11 cellular contexts compared by ENCODE assay signal in genomic region chr10:44925224-44925623, GRCh38. TPM values are rescaled to one million over a fixed set of nuclear protein-coding genes. Genes with fewer than 3 reads are reported as not detected.
DNase-seq lines count a peak whose midpoint lies in the region; ATAC-seq, FAIRE-seq and TF ChIP-seq lines count a peak whose summit lies in the region.
"Had no signal": no experiment of that assay in that cellular context is flagged by ENCODE, and none has a peak within 500 bp of the region (broad histone marks: within the 10 kb centered on the region; RNA-seq: fewer than 3 reads in every experiment).

No MANE protein-coding gene starts in this region.

- no peak overlapping the region for H3K27ac Mint-ChIP-seq in activated T-helper 17 cell treated with anti-CD3 and anti-CD28 coated beads, Interleukin-2, amount 50 U/mL, for 72 hours
- no peak overlapping the region for H3K27ac Mint-ChIP-seq in naive thymus-derived CD4-positive, alpha-beta T cell
- H3K27ac Mint-ChIP-seq: stimulated activated effector memory CD8-positive, alpha-beta T cell treated with anti-CD3 and anti-CD28 coated beads, Interleukin-12 subunit alpha, Interleukin-12 subunit beta, amount 100 ng/mL, for 72 hours had no signal

- no peaks in the 10 kb centered on the region for H3K9me3 Mint-ChIP-seq in activated T-helper 17 cell treated with anti-CD3 and anti-CD28 coated beads, Interleukin-2, amount 50 U/mL, for 72 hours
- H3K9me3 Mint-ChIP-seq in naive thymus-derived CD4-positive, alpha-beta T cell, result no peaks in the 10 kb centered on the region
- H3K9me3 Mint-ChIP-seq: stimulated activated effector memory CD8-positive, alpha-beta T cell treated with anti-CD3 and anti-CD28 coated beads, Interleukin-12 subunit alpha, Interleukin-12 subunit beta, amount 100 ng/mL, for 72 hours had no signal

- H3K9me3 ChIP-seq in naive thymus-derived CD4-positive, alpha-beta T cell (ENCODE audit: control insufficient read depth in 2 of 3, low read length in 3 of 3), result no peaks in the 10 kb centered on the region

- H3K4me3 ChIP-seq in naive thymus-derived CD4-positive, alpha-beta T cell (ENCODE audit: low read length), result no peak overlapping the region

- POLR2A ChIA-PET in naive thymus-derived CD4-positive, alpha-beta T cell (lab: Charles Lee), result no interaction called here

- H3K27me3 Mint-ChIP-seq in activated T-helper 17 cell treated with anti-CD3 and anti-CD28 coated beads, Interleukin-2, amount 50 U/mL, for 72 hours, result peaks cover 4% of the 10 kb centered on the region
- peaks cover 0 to 5% (median 0%) of the 10 kb centered on the region in 5 donors for H3K27me3 Mint-ChIP-seq in naive thymus-derived CD4-positive, alpha-beta T cell

- H3K4me1 ChIP-seq in naive thymus-derived CD4-positive, alpha-beta T cell (ENCODE audit: control insufficient read depth in 2 of 2, insufficient read depth in 2 of 2, low read length in 2 of 2), result no peaks in the 10 kb centered on the region

- H3K36me3 Mint-ChIP-seq in activated T-helper 17 cell treated with anti-CD3 and anti-CD28 coated beads, Interleukin-2, amount 50 U/mL, for 72 hours (ENCODE audit: low read depth), result no peaks in the 10 kb centered on the region
- no peaks in the 10 kb centered on the region for H3K36me3 Mint-ChIP-seq in naive thymus-derived CD4-positive, alpha-beta T cell
- H3K36me3 Mint-ChIP-seq: stimulated activated effector memory CD8-positive, alpha-beta T cell treated with anti-CD3 and anti-CD28 coated beads, Interleukin-12 subunit alpha, Interleukin-12 subunit beta, amount 100 ng/mL, for 72 hours had no signal

- 0 out of 2 replicates have a peak, but pooled peaks have one; percentile 7 for TF ChIP-seq CTCF in LNCAP (IDR thresholded peaks at IDR 0.05)

- no peak overlapping the region for H3K4me3 Mint-ChIP-seq in activated T-helper 17 cell treated with anti-CD3 and anti-CD28 coated beads, Interleukin-2, amount 50 U/mL, for 72 hours
- H3K4me3 Mint-ChIP-seq in naive thymus-derived CD4-positive, alpha-beta T cell, result no peak overlapping the region
- H3K4me3 Mint-ChIP-seq: stimulated activated effector memory CD8-positive, alpha-beta T cell treated with anti-CD3 and anti-CD28 coated beads, Interleukin-12 subunit alpha, Interleukin-12 subunit beta, amount 100 ng/mL, for 72 hours had no signal

- FAIRE-seq in RCC 7860 (lab: Jason Lieb, UNC), result no peak

- H3K27ac ChIP-seq in naive thymus-derived CD4-positive, alpha-beta T cell (ENCODE audit: low read depth, low read length), result no peak overlapping the region

- DNase-seq in NCI-H345 treated with DMSO at 0.1 percent for 48 hours (lab: John Stamatoyannopoulos, UW; ENCODE audit: unreplicated experiment) (peak; percentile 0), NCI-H345 (lab: John Stamatoyannopoulos, UW) (no peak), RCC 7860 (ENCODE audit: low spot score) (no peak)
- DNase-seq in naive thymus-derived CD4-positive, alpha-beta T cell, result peak in 3 of 9 donors; percentile 16 to 29 (median 20)
- DNase-seq in NK-92 treated with Interleukin-12 subunit alpha and Interleukin-12 subunit beta, amount 100 ng/mL, for 24 hours (lab: John Stamatoyannopoulos, UW), result no peak
- DNase-seq: C1 segment of cervical spinal cord, Right ventricle myocardium superior had no signal

- H3K4me1 Mint-ChIP-seq in activated T-helper 17 cell treated with anti-CD3 and anti-CD28 coated beads, Interleukin-2, amount 50 U/mL, for 72 hours, result no peaks in the 10 kb centered on the region
- H3K4me1 Mint-ChIP-seq in naive thymus-derived CD4-positive, alpha-beta T cell, result no peaks in the 10 kb centered on the region
- H3K4me1 Mint-ChIP-seq: stimulated activated effector memory CD8-positive, alpha-beta T cell treated with anti-CD3 and anti-CD28 coated beads, Interleukin-12 subunit alpha, Interleukin-12 subunit beta, amount 100 ng/mL, for 72 hours had no signal

- CTCF ChIA-PET in naive thymus-derived CD4-positive, alpha-beta T cell (lab: Charles Lee), result interaction anchor here (0.5 to 1.7 kb wide), 4 partner anchors 9 to 67 kb away, joined by 3 to 6 read pairs (median 4); no protein-coding TSS in a partner anchor

- intact Hi-C loops in naive thymus-derived CD4-positive, alpha-beta T cell (cut with micrococcal nuclease), result loop anchor here in 1 of 2 donors (1.0 kb wide), 1 partner anchor 60 kb away; no protein-coding TSS in a partner anchor

- peak; percentile 44 for ATAC-seq in activated T-helper 17 cell treated with anti-CD3 and anti-CD28 coated beads, Interleukin-2, amount 50 U/mL, for 72 hours (replicated peaks)
- peak; percentile 47 for ATAC-seq in naive thymus-derived CD4-positive, alpha-beta T cell
- ATAC-seq in HG03378 (IDR thresholded peaks at IDR 0.05; ENCODE audit: unreplicated experiment), result no peak
- ATAC-seq: stimulated activated effector memory CD8-positive, alpha-beta T cell treated with anti-CD3 and anti-CD28 coated beads, Interleukin-12 subunit alpha, Interleukin-12 subunit beta, amount 100 ng/mL, for 72 hours had no signal

- H3K27me3 ChIP-seq in naive thymus-derived CD4-positive, alpha-beta T cell (ENCODE audit: control insufficient read depth in 2 of 2, insufficient read depth in 2 of 2, low read length in 2 of 2), result no peaks in the 10 kb centered on the region

- no peaks in the 10 kb centered on the region for H3K36me3 ChIP-seq in naive thymus-derived CD4-positive, alpha-beta T cell (ENCODE audit: control insufficient read depth in 2 of 3, insufficient read depth in 3 of 3, low read length in 3 of 3)

RNA-seq across cellular contexts. Expression of gene TMEM72, which starts 14.1 kb away (rescaled TPM):
- total RNA-seq in activated T-helper 17 cell treated with anti-CD3 and anti-CD28 coated beads, Interleukin-2, amount 50 U/mL, for 72 hours, result not detected
- not detected for total RNA-seq in naive thymus-derived CD4-positive, alpha-beta T cell
- polyA plus RNA-seq in naive thymus-derived CD4-positive, alpha-beta T cell, result not detected
- total RNA-seq: Right ventricle myocardium superior had no signal

RNA-seq across cellular contexts. Expression of gene RASSF4, which starts 34.4 kb away (rescaled TPM):
- 1 to 10 TPM; 1.7 to 4.4 TPM for total RNA-seq in activated T-helper 17 cell treated with anti-CD3 and anti-CD28 coated beads, Interleukin-2, amount 50 U/mL, for 72 hours
- total RNA-seq in naive thymus-derived CD4-positive, alpha-beta T cell, result 10 to 100 TPM in 1 of 5 experiments, 1 to 10 TPM in 4; 1.9 to 53.4 (median 3.0) TPM
- 1 to 10 TPM in 1 of 2 donors, under 1 TPM in 1; 0.84 to 1.3 TPM for polyA plus RNA-seq in naive thymus-derived CD4-positive, alpha-beta T cell

RNA-seq across cellular contexts. Expression of gene DEPP1, which starts 53.4 kb away (rescaled TPM):
- total RNA-seq in activated T-helper 17 cell treated with anti-CD3 and anti-CD28 coated beads, Interleukin-2, amount 50 U/mL, for 72 hours, result 1 to 10 TPM in 1 of 2 donors, under 1 TPM in 1; 0.73 to 2.0 TPM
- total RNA-seq in naive thymus-derived CD4-positive, alpha-beta T cell, result 1 to 10 TPM in 1 of 5 experiments, under 1 TPM in 3, not detected in 1; 0.24 to 4.0 (median 0.61) TPM
- polyA plus RNA-seq in naive thymus-derived CD4-positive, alpha-beta T cell, result under 1 TPM; 0.41 to 0.67 TPM
